In genomic region chr4:146237092-146237491, GRCh38 we compare ENCODE assay signal across 30 cellular contexts. TPM values are rescaled to one million over a fixed set of nuclear protein-coding genes. Genes with fewer than 3 reads are reported as not detected.
A peak's percentile ranks its signal among the peaks of the same experiment; 100 is the strongest.
DNase-seq lines count a peak whose midpoint lies in the region; ATAC-seq and TF ChIP-seq lines count a peak whose summit lies in the region.
"Had no signal": no experiment of that assay in that cellular context is flagged by ENCODE, and none has a peak within 500 bp of the region (broad histone marks: within the 10 kb centered on the region; RNA-seq: fewer than 3 reads in every experiment).

No MANE protein-coding gene starts in this region.

- H3K36me3 Mint-ChIP-seq in WTC11 = no peaks in the 10 kb centered on the region
- H3K36me3 Mint-ChIP-seq in activated CD4-positive, alpha-beta memory T cell treated with anti-CD3 and anti-CD28 coated beads, Interleukin-2, amount 10 ng/mL, durations not matched to agents 7 days and 5 days (ENCODE audit: low read depth) = no peaks in the 10 kb centered on the region
- H3K36me3 Mint-ChIP-seq: CD14-positive monocyte; CD4-positive, alpha-beta memory T cell; CD4-positive, CD25-positive, alpha-beta regulatory T cell; CD8-positive, alpha-beta memory T cell had no signal

- no peak overlapping the region for H3K27ac Mint-ChIP-seq in WTC11
- no peak overlapping the region for H3K27ac Mint-ChIP-seq in activated CD4-positive, alpha-beta memory T cell treated with anti-CD3 and anti-CD28 coated beads, Interleukin-2, amount 10 ng/mL, durations not matched to agents 7 days and 5 days
- H3K27ac Mint-ChIP-seq: CD14-positive monocyte; CD4-positive, alpha-beta memory T cell; CD4-positive, CD25-positive, alpha-beta regulatory T cell; CD8-positive, alpha-beta memory T cell had no signal

- DNase-seq in SK-N-DZ (ENCODE audit: low spot score) = peak; percentile 27
- no peak for DNase-seq in WTC11 (ENCODE audit: low spot score)
- peak; percentile 12 for DNase-seq in left kidney (ENCODE audit: low read depth, low spot score)
- DNase-seq in spleen = no peak
- DNase-seq in breast epithelium (ENCODE audit: low spot score in 2 of 2) = no peak
- DNase-seq in activated CD4-positive, alpha-beta memory T cell treated with anti-CD3 and anti-CD28 coated beads, Interleukin-2, amount 10 ng/mL, durations not matched to agents 7 days and 5 days = no peak
- DNase-seq in NCI-H774 (lab: John Stamatoyannopoulos, UW) = no peak
- DNase-seq: 8988T; ACHN; BE2C; C1 segment of cervical spinal cord; CD4-positive, alpha-beta memory T cell; CD4-positive, CD25-positive, alpha-beta regulatory T cell; CD8-positive, alpha-beta memory T cell; COR-L47; DMS 273 treated with DMSO at 0.1 percent for 48 hours; DMS153; DMS53; DMS79; DND-41; EL; GDM1 had no signal

- no peak overlapping the region for H3K4me3 Mint-ChIP-seq in WTC11
- no peak overlapping the region for H3K4me3 Mint-ChIP-seq in activated CD4-positive, alpha-beta memory T cell treated with anti-CD3 and anti-CD28 coated beads, Interleukin-2, amount 10 ng/mL, durations not matched to agents 7 days and 5 days
- H3K4me3 Mint-ChIP-seq: CD14-positive monocyte; CD4-positive, alpha-beta memory T cell; CD4-positive, CD25-positive, alpha-beta regulatory T cell; CD8-positive, alpha-beta memory T cell had no signal

- TF ChIP-seq POLR2A in spleen (IDR thresholded peaks at IDR 0.05) (no peak), breast epithelium (IDR thresholded peaks at IDR 0.05) (no peak)

- WGBS in spleen, 5 donors = 62 to 80% (median 73%) methylated on average over 6 of the region's 6 CpGs

- POLR2A ChIA-PET in WTC11 (lab: Charles Lee) = no interaction called here
- POLR2A ChIA-PET in activated CD4-positive, alpha-beta memory T cell treated with anti-CD3 and anti-CD28 coated beads, Interleukin-2, amount 10 ng/mL, durations not matched to agents 7 days and 5 days (lab: Charles Lee) = no interaction called here

- no peaks in the 10 kb centered on the region for H3K36me3 ChIP-seq in spleen
- H3K36me3 ChIP-seq in breast epithelium = no peaks in the 10 kb centered on the region
- H3K36me3 ChIP-seq: BE2C, BLaER1 had no signal

- CTCF ChIA-PET in WTC11 (lab: Charles Lee) = no interaction called here
- CTCF ChIA-PET in activated CD4-positive, alpha-beta memory T cell treated with anti-CD3 and anti-CD28 coated beads, Interleukin-2, amount 10 ng/mL, durations not matched to agents 7 days and 5 days (lab: Charles Lee) = no interaction called here

- H3K9me3 ChIP-seq in spleen = peaks cover 0 to 5% (median 2%) of the 10 kb centered on the region in 8 donors
- peaks cover 3 to 4% of the 10 kb centered on the region in 2 donors for H3K9me3 ChIP-seq in breast epithelium
- H3K9me3 ChIP-seq: BE2C, BLaER1 had no signal

- ATAC-seq in WTC11 (0 out of 2 replicates have a peak, but pooled peaks have one; percentile 12), HG03378 (IDR thresholded peaks at IDR 0.05; ENCODE audit: unreplicated experiment) (no peak)
- ATAC-seq: GM12878 had no signal

- H3K27ac ChIP-seq in spleen (peak overlapping the region in 6 of 8 donors; percentile 29 to 62 (median 50)), breast epithelium (no peak overlapping the region)
- H3K27ac ChIP-seq: BLaER1 had no signal

- H3K27me3 ChIP-seq in spleen (replicated peaks in 1 of 7) (no peaks in the 10 kb centered on the region), breast epithelium (no peaks in the 10 kb centered on the region)
- H3K27me3 ChIP-seq: BE2C, BLaER1 had no signal

- H3K4me1 ChIP-seq in spleen = peaks cover 4 to 50% (median 14%) of the 10 kb centered on the region in 6 donors
- no peaks in the 10 kb centered on the region for H3K4me1 ChIP-seq in breast epithelium

- H3K4me3 ChIP-seq in spleen (no peak overlapping the region), breast epithelium (no peak overlapping the region)
- H3K4me3 ChIP-seq: BLaER1, GM12878 had no signal

- H3K27me3 Mint-ChIP-seq in WTC11 (ENCODE audit: low read depth) = no peaks in the 10 kb centered on the region
- H3K27me3 Mint-ChIP-seq in activated CD4-positive, alpha-beta memory T cell treated with anti-CD3 and anti-CD28 coated beads, Interleukin-2, amount 10 ng/mL, durations not matched to agents 7 days and 5 days = no peaks in the 10 kb centered on the region

- H3K9me3 Mint-ChIP-seq in WTC11 = peaks cover 7% of the 10 kb centered on the region
- H3K9me3 Mint-ChIP-seq in activated CD4-positive, alpha-beta memory T cell treated with anti-CD3 and anti-CD28 coated beads, Interleukin-2, amount 10 ng/mL, durations not matched to agents 7 days and 5 days = no peaks in the 10 kb centered on the region

- TF ChIP-seq CTCF in WTC11 (IDR thresholded peaks at IDR 0.05) (no peak), spleen (IDR thresholded peaks at IDR 0.05 in 8 of 11, conservative IDR thresholded peaks at IDR 0.05 in 3 of 11) (no peak), breast epithelium (IDR thresholded peaks at IDR 0.05) (no peak)

- intact Hi-C loops in spleen (cut with DNase I; ENCODE audit: low total_unique reads) (no loop called here), breast epithelium (cut with DNase I; ENCODE audit: low total_unique reads) (no loop called here)

- H3K4me1 Mint-ChIP-seq in WTC11 = peaks cover 21% of the 10 kb centered on the region
- peaks cover 3% of the 10 kb centered on the region for H3K4me1 Mint-ChIP-seq in activated CD4-positive, alpha-beta memory T cell treated with anti-CD3 and anti-CD28 coated beads, Interleukin-2, amount 10 ng/mL, durations not matched to agents 7 days and 5 days

TF ChIP-seq in WTC11, 78 proteins besides CTCF, POLR2A, EP300 and RAD21 (continues in another document):
- no peak for TF ChIP-seq CREB1 (CRISPR knock-in tag; IDR thresholded peaks at IDR 0.05)
- no peak for TF ChIP-seq E2F4 (CRISPR knock-in tag; IDR thresholded peaks at IDR 0.05; ENCODE audit: borderline replicate concordance, low read depth)
- no peak for TF ChIP-seq PRDM15 (CRISPR knock-in tag; IDR thresholded peaks at IDR 0.05)
- no peak for TF ChIP-seq ZNF423 (CRISPR knock-in tag; IDR thresholded peaks at IDR 0.05)
- TF ChIP-seq ZNF317 (CRISPR knock-in tag; IDR thresholded peaks at IDR 0.05; ENCODE audit: borderline replicate concordance, low read depth) = no peak
- no peak for TF ChIP-seq ZNF396 (CRISPR knock-in tag; IDR thresholded peaks at IDR 0.05; ENCODE audit: borderline replicate concordance)

RNA-seq across cellular contexts. Expression of gene REELD1, which starts 22.8 kb away (rescaled TPM):
- polyA plus RNA-seq in SK-N-DZ (2014; cell fraction: cytosol; rRNA removed) = not detected in 2 replicates
- not detected in 2 replicates for polyA plus RNA-seq in SK-N-DZ (2014; cell fraction: nucleus; rRNA removed)
- total RNA-seq in WTC11 (2021) (not detected in 3 replicates), spleen (1 to 10 TPM in 5 of 7 donors, under 1 TPM in 2; 0.47 to 2.9 (median 1.1) TPM), breast epithelium (1 to 10 TPM in 1 of 3 donors, under 1 TPM in 2; 0.73 to 1.3 (median 0.98) TPM)
- 1 to 10 TPM; 1.1 to 3.7 (median 2.3) TPM for polyA plus RNA-seq in spleen
- not detected for total RNA-seq in activated CD4-positive, alpha-beta memory T cell treated with anti-CD3 and anti-CD28 coated beads, Interleukin-2, amount 10 ng/mL, durations not matched to agents 7 days and 5 days
- total RNA-seq: A673; CD4-positive, CD25-positive, alpha-beta regulatory T cell; Daoy; G401 had no signal
- polyA plus RNA-seq: AG04450; CD14-positive monocyte; CD4-positive, CD25-positive, alpha-beta regulatory T cell; CD8-positive, alpha-beta memory T cell had no signal

Comparison
In these comparisons a context has a peak if more than half of its experiments do, and no peak if none do; other contexts are left out.
1. DNase-seq: peak in SK-N-DZ (single experiment) and left kidney (single experiment); none in WTC11 (single experiment), spleen (single experiment), breast epithelium (0 of 2), activated CD4-positive, alpha-beta memory T cell treated with anti-CD3 and anti-CD28 coated beads, Interleukin-2, amount 10 ng/mL, durations not matched to agents 7 days and 5 days (single experiment) and NCI-H774 (single experiment).
2. H3K27ac ChIP-seq: peak in spleen (6 of 8); none in breast epithelium (0 of 2).